In genomic region chr14:89340200-89340667, GRCh38 we compare ENCODE assay signal across 13 cellular contexts.
DNase-seq lines count a peak whose midpoint lies in the region; ATAC-seq, FAIRE-seq and TF ChIP-seq lines count a peak whose summit lies in the region.
"Had no signal": no experiment of that assay in that cellular context is flagged by ENCODE, and none has a peak within 500 bp of the region (broad histone marks: within the 10 kb centered on the region; RNA-seq: fewer than 3 reads in every experiment).

No MANE protein-coding gene starts in this region.

- no peak overlapping the region for H3K4me3 ChIP-seq in mammary epithelial cell (replicated peaks in 1 of 3; ENCODE audit: insufficient read depth in 1 of 3, low read depth in 2 of 3, low read length in 3 of 3)
- H3K4me3 ChIP-seq in HepG2 (replicated peaks in 1 of 3; ENCODE audit: insufficient read depth in 1 of 3, low read depth in 2 of 3, low read length in 3 of 3) = no peak overlapping the region
- H3K4me3 ChIP-seq in vagina = no peak overlapping the region
- H3K4me3 ChIP-seq: lung had no signal

- H3K36me3 ChIP-seq in mammary epithelial cell (ENCODE audit: insufficient read depth, low read length) (no peaks in the 10 kb centered on the region), HepG2 (replicated peaks in 1 of 2; ENCODE audit: control insufficient read depth in 1 of 2, insufficient read depth in 2 of 2, low read length in 2 of 2) (peaks cover 14 to 29% of the 10 kb centered on the region in 2 experiments), vagina (no peaks in the 10 kb centered on the region)

- H3K27me3 Mint-ChIP-seq in stimulated activated naive CD8-positive, alpha-beta T cell treated with anti-CD3 and anti-CD28 coated beads, Interleukin-15, Interleukin-2, amounts not matched to agents 100 ng/mL and 50 ng/mL, for 24 hours = no peaks in the 10 kb centered on the region
- H3K27me3 Mint-ChIP-seq: CD4-positive, alpha-beta memory T cell had no signal

- POLR2A ChIA-PET in HepG2 (lab: Yijun Ruan, JAX) = interaction anchor here (0.6 to 4.2 kb wide), 8 partner anchors 9 to 570 kb away, joined by 3 to 28 read pairs (median 4); no protein-coding TSS in a partner anchor

- H2AFZ ChIP-seq in mammary epithelial cell (ENCODE audit: low read depth, low read length) = no peak overlapping the region
- H2AFZ ChIP-seq in HepG2 (ENCODE audit: low read length) = no peak overlapping the region

- no TSS peak for BruUV-seq in mammary epithelial cell (replicated peaks; lab: Mats Ljungman, UMichigan)
- no TSS peak for BruUV-seq in HepG2 (replicated peaks; lab: Mats Ljungman, UMichigan)

- no peak for DNase-seq in stimulated activated naive CD8-positive, alpha-beta T cell treated with anti-CD3 and anti-CD28 coated beads, Interleukin-15, Interleukin-2, amounts not matched to agents 100 U/mL and 50 U/mL, for 24 hours
- DNase-seq in mammary epithelial cell = peak; percentile 51
- DNase-seq in HepG2 (ENCODE audit: low spot score) = peak; percentile 76
- DNase-seq in vagina (ENCODE audit: extremely low spot score in 2 of 2) = no peak
- DNase-seq: CD4-positive, alpha-beta memory T cell; effector CD8-positive, alpha-beta T cell; KG1; stimulated activated CD4-positive, alpha-beta T cell treated with anti-CD3 and anti-CD28 coated beads, Interleukin-4, amount 100 ng/mL, for 1 hour had no signal

- H3K4me3 Mint-ChIP-seq in stimulated activated naive CD8-positive, alpha-beta T cell treated with anti-CD3 and anti-CD28 coated beads, Interleukin-15, Interleukin-2, amounts not matched to agents 100 ng/mL and 50 ng/mL, for 24 hours = no peak overlapping the region
- H3K4me3 Mint-ChIP-seq: CD4-positive, alpha-beta memory T cell had no signal

- H3K4me2 ChIP-seq in mammary epithelial cell (ENCODE audit: insufficient read depth, low read depth, low read length) = no peak overlapping the region
- peak overlapping the region; percentile 21; the same call in 1 of the 2 replicates for H3K4me2 ChIP-seq in HepG2 (ENCODE audit: low read depth, low read length)

- WGBS in mammary epithelial cell (ENCODE audit: low coverage, missing lambda C conversion rate) = 79% methylated on average over 3 of the region's 4 CpGs
- WGBS in HepG2 (ENCODE audit: low lambda C conversion rate) = 57% methylated on average over 4 of the region's 4 CpGs

- no peak for TF ChIP-seq RAD21 in HepG2 (CRISPR knock-in tag; IDR thresholded peaks at IDR 0.05)

- H4K20me1 ChIP-seq in mammary epithelial cell (ENCODE audit: insufficient read depth, low read length) = no peaks in the 10 kb centered on the region
- H4K20me1 ChIP-seq in HepG2 (ENCODE audit: insufficient read depth, low read length) = no peaks in the 10 kb centered on the region

- H3K79me2 ChIP-seq in mammary epithelial cell (ENCODE audit: insufficient read depth, low read length) (no peaks in the 10 kb centered on the region), HepG2 (ENCODE audit: insufficient read depth, low read length) (peaks cover 55% of the 10 kb centered on the region)

- intact Hi-C loops in mammary epithelial cell (cut with micrococcal nuclease) = no loop called here
- intact Hi-C loops in HepG2 (cut with micrococcal nuclease; ENCODE audit: unreplicated experiment) = no loop called here
- intact Hi-C loops in vagina (cut with DNase I) = no loop called here

- dilution Hi-C loops in mammary epithelial cell (cut with HindIII; ENCODE audit: low sequenced_read_pairs) = no loop called here

- peaks cover 36% of the 10 kb centered on the region for H3K36me3 Mint-ChIP-seq in stimulated activated naive CD8-positive, alpha-beta T cell treated with anti-CD3 and anti-CD28 coated beads, Interleukin-15, Interleukin-2, amounts not matched to agents 100 ng/mL and 50 ng/mL, for 24 hours (ENCODE audit: low read depth)

- H3K27me3 ChIP-seq in mammary epithelial cell (ENCODE audit: insufficient read depth, low read length) = no peaks in the 10 kb centered on the region
- H3K27me3 ChIP-seq in HepG2 (ENCODE audit: control insufficient read depth in 1 of 2, insufficient read depth in 2 of 2, low read length in 2 of 2) = no peaks in the 10 kb centered on the region
- no peaks in the 10 kb centered on the region for H3K27me3 ChIP-seq in vagina

- in situ Hi-C loops in mammary epithelial cell (cut with MboI; ENCODE audit: low sequenced_read_pairs in 2 of 2) = no loop called here
- in situ Hi-C loops in HepG2 (cut with HindIII; ENCODE audit: extremely low pct_ligation_motif_present, low pct_unique_long_range_greater_than_20kb) = no loop called here

- peak in 1 of 2 experiments; percentile 85; a peak in 2 of 4 replicates for TF ChIP-seq EP300 in HepG2 (IDR thresholded peaks at IDR 0.05; ENCODE audit: low read depth in 2 of 2, low read length in 2 of 2)
- no peak for TF ChIP-seq EP300 in HepG2 (CRISPR knock-in tag; IDR thresholded peaks at IDR 0.05; ENCODE audit: borderline replicate concordance)

- H3K9me3 Mint-ChIP-seq in stimulated activated naive CD8-positive, alpha-beta T cell treated with anti-CD3 and anti-CD28 coated beads, Interleukin-15, Interleukin-2, amounts not matched to agents 100 ng/mL and 50 ng/mL, for 24 hours = no peaks in the 10 kb centered on the region
- H3K9me3 Mint-ChIP-seq: CD4-positive, alpha-beta memory T cell had no signal

- CTCF ChIA-PET in mammary epithelial cell (lab: Charles Lee; ENCODE audit: low non-redundant PET) = no interaction called here
- CTCF ChIA-PET in HepG2 (lab: Yijun Ruan, JAX; ENCODE audit: low intra/inter-chr PET ratio, low total read pairs) = no interaction called here

- no peak for ATAC-seq in stimulated activated naive CD8-positive, alpha-beta T cell treated with anti-CD3 and anti-CD28 coated beads, Interleukin-15, Interleukin-2, amounts not matched to agents 100 U/mL and 50 U/mL, for 24 hours
- ATAC-seq in HepG2 (peak; percentile 67), GM19397 (IDR thresholded peaks at IDR 0.05; ENCODE audit: unreplicated experiment) (no peak), HG02970 (IDR thresholded peaks at IDR 0.05; ENCODE audit: low FRiP score, unreplicated experiment) (no peak), HG03442 (IDR thresholded peaks at IDR 0.05; ENCODE audit: unreplicated experiment) (no peak)

- peaks cover 62% of the 10 kb centered on the region for H3K4me1 Mint-ChIP-seq in stimulated activated naive CD8-positive, alpha-beta T cell treated with anti-CD3 and anti-CD28 coated beads, Interleukin-15, Interleukin-2, amounts not matched to agents 100 ng/mL and 50 ng/mL, for 24 hours (ENCODE audit: low read depth)

- no peak overlapping the region for H3K9ac ChIP-seq in mammary epithelial cell (ENCODE audit: insufficient read depth, low read length)
- H3K9ac ChIP-seq in HepG2 (ENCODE audit: insufficient read depth, low read depth, low read length) = peak overlapping the region; percentile 19; the same call in 1 of the 2 replicates

- H3K27ac Mint-ChIP-seq in stimulated activated naive CD8-positive, alpha-beta T cell treated with anti-CD3 and anti-CD28 coated beads, Interleukin-15, Interleukin-2, amounts not matched to agents 100 ng/mL and 50 ng/mL, for 24 hours = peak overlapping the region; percentile 63

- no peaks in the 10 kb centered on the region for H3K4me1 ChIP-seq in mammary epithelial cell (ENCODE audit: insufficient read depth, low read length)
- H3K4me1 ChIP-seq in HepG2 (ENCODE audit: insufficient read depth, low read length) = peaks cover 72% of the 10 kb centered on the region
- H3K4me1 ChIP-seq in vagina = peaks cover 68% of the 10 kb centered on the region

- no peak for TF ChIP-seq POLR2A in HepG2 (IDR thresholded peaks at IDR 0.05; ENCODE audit: insufficient read depth in 1 of 2, low read depth in 2 of 2, low read length in 2 of 2)
- TF ChIP-seq POLR2A in vagina (IDR thresholded peaks at IDR 0.05) = no peak

- peak; percentile 59 for FAIRE-seq in HepG2 (lab: Jason Lieb, UNC)

- H3K27ac ChIP-seq in mammary epithelial cell (ENCODE audit: insufficient read depth, low read depth, low read length) = no peak overlapping the region
- peak overlapping the region; percentile 72 for H3K27ac ChIP-seq in HepG2 (ENCODE audit: extremely low read length, insufficient read depth, low read length)
- peak overlapping the region; percentile 81 for H3K27ac ChIP-seq in vagina

- H3K9me3 ChIP-seq in mammary epithelial cell (replicated peaks; ENCODE audit: insufficient read depth, low read length) = no peaks in the 10 kb centered on the region
- no peaks in the 10 kb centered on the region for H3K9me3 ChIP-seq in HepG2 (ENCODE audit: low read length)
- no peaks in the 10 kb centered on the region for H3K9me3 ChIP-seq in vagina

- TF ChIP-seq CTCF in mammary epithelial cell (conservative IDR thresholded peaks at IDR 0.05 in 1 of 2, IDR thresholded peaks at IDR 0.05 in 1 of 2; ENCODE audit: extremely low read depth in 1 of 2, insufficient read depth in 1 of 2, low read depth in 1 of 2, low read length in 2 of 2) = no peak
- no peak for TF ChIP-seq CTCF in HepG2 (CRISPR knock-in tag; IDR thresholded peaks at IDR 0.05)
- TF ChIP-seq CTCF in vagina (IDR thresholded peaks at IDR 0.05) = no peak

TF ChIP-seq in HepG2, 621 proteins besides CTCF, POLR2A, EP300 and RAD21 (continues in another document):
- 0 out of 2 replicates have a peak, but pooled peaks have one; percentile 20 for TF ChIP-seq PPARG (CRISPR knock-in tag; conservative IDR thresholded peaks at IDR 0.05)
- no peak for TF ChIP-seq ZNF512 (CRISPR knock-in tag; IDR thresholded peaks at IDR 0.05)
- TF ChIP-seq FOXJ3 (CRISPR knock-in tag; IDR thresholded peaks at IDR 0.05; ENCODE audit: borderline replicate concordance) = peak; percentile 78; the same call in 1 of the 2 replicates
- TF ChIP-seq POLR2AphosphoS5 (IDR thresholded peaks at IDR 0.05; ENCODE audit: low read depth, low read length) = peak; percentile 17; the same call in 1 of the 2 replicates
- 0 out of 2 replicates have a peak, but pooled peaks have one; percentile 21 for TF ChIP-seq RARA (CRISPR knock-in tag; IDR thresholded peaks at IDR 0.05)
- no peak for TF ChIP-seq PLRG1 (conservative IDR thresholded peaks at IDR 0.05)
- TF ChIP-seq HNF4A (CRISPR knock-in tag; IDR thresholded peaks at IDR 0.05) = peak; percentile 78

Comparison
In these comparisons a context has a peak if more than half of its experiments do, and no peak if none do; other contexts are left out.
1. DNase-seq: peak in mammary epithelial cell (single experiment) and HepG2 (single experiment); none in stimulated activated naive CD8-positive, alpha-beta T cell treated with anti-CD3 and anti-CD28 coated beads, Interleukin-15, Interleukin-2, amounts not matched to agents 100 U/mL and 50 U/mL, for 24 hours (single experiment) and vagina (0 of 2).